Comparison of ENCODE assay signal across 9 cellular contexts in the genomic region with DNA sequence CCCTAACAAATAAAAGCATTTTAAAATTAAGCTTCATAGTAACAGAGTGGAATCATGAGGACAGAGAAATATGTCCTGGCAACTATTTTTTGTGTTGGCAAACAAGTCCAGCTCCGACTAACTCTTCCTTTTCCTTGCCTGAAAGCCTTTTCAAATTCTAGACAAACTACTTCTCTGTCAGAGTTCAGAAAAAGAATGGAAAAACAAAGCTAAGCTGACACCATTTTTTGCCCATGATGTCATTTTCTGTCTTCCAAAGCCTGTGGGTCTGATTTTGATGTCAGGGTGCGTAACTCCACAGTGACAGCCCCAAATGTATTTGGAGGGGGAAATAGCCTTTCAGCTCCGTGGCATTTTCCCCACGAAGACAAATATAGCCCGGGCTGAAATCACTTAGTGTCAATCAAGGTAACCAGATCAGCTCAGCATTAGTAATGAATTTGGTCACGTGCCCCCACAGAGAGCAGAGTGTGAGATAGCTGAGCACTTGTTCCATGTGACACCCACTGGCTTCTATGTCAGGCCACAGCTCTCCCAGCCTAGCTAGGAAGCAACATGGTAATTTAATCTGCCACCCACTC.
DNase-seq lines count a peak whose midpoint lies in the region; ATAC-seq, FAIRE-seq and TF ChIP-seq lines count a peak whose summit lies in the region.
"Had no signal": no experiment of that assay in that cellular context is flagged by ENCODE, and none has a peak within 500 bp of the region (broad histone marks: within the 10 kb centered on the region; RNA-seq: fewer than 3 reads in every experiment).

No MANE protein-coding gene starts in this region.

- intact Hi-C loops in mammary epithelial cell (cut with micrococcal nuclease): no loop called here
- intact Hi-C loops in breast epithelium (cut with DNase I; ENCODE audit: low total_unique reads): loop anchor here (2.0 kb wide), 1 partner anchor 69 kb away; no protein-coding TSS in a partner anchor
- intact Hi-C loops in upper lobe of right lung (cut with DNase I): no loop called here

- H3K36me3 Mint-ChIP-seq in astrocyte (ENCODE audit: low read depth, unreplicated experiment): no peaks in the 10 kb centered on the region

- no TSS peak for BruUV-seq in mammary epithelial cell (replicated peaks; lab: Mats Ljungman, UMichigan)

- no peak for FAIRE-seq in astrocyte (lab: Jason Lieb, UNC)

- no peaks in the 10 kb centered on the region for H4K20me1 ChIP-seq in mammary epithelial cell (ENCODE audit: insufficient read depth, low read length)
- no peaks in the 10 kb centered on the region for H4K20me1 ChIP-seq in astrocyte (ENCODE audit: insufficient read depth, low read length)

- H3K4me3 ChIP-seq in mammary epithelial cell (replicated peaks in 1 of 3; ENCODE audit: insufficient read depth in 1 of 3, low read depth in 2 of 3, low read length in 3 of 3): no peak overlapping the region
- H3K4me3 ChIP-seq in breast epithelium: no peak overlapping the region
- H3K4me3 ChIP-seq in astrocyte (ENCODE audit: insufficient read depth, low read depth, low read length): no peak overlapping the region
- H3K4me3 ChIP-seq in upper lobe of right lung: no peak overlapping the region

- 35% methylated on average over 6 of the region's 6 CpGs for WGBS in mammary epithelial cell (ENCODE audit: low coverage, missing lambda C conversion rate)

- no peaks in the 10 kb centered on the region for H3K9me3 Mint-ChIP-seq in astrocyte (ENCODE audit: unreplicated experiment)

- ATAC-seq in upper lobe of right lung: peak; percentile 55
- ATAC-seq in GM18870 (IDR thresholded peaks at IDR 0.05; ENCODE audit: unreplicated experiment): no peak

- no peaks in the 10 kb centered on the region for H3K27me3 Mint-ChIP-seq in astrocyte (ENCODE audit: low read depth, unreplicated experiment)

- CTCF ChIA-PET in mammary epithelial cell (lab: Charles Lee; ENCODE audit: low non-redundant PET): no interaction called here

- dilution Hi-C loops in mammary epithelial cell (cut with HindIII; ENCODE audit: low sequenced_read_pairs): no loop called here

- in situ Hi-C loops in mammary epithelial cell (cut with MboI; ENCODE audit: low sequenced_read_pairs in 2 of 2): no loop called here

- H2AFZ ChIP-seq in mammary epithelial cell (ENCODE audit: low read depth, low read length) (peak overlapping the region; percentile 6), astrocyte (ENCODE audit: low read depth, low read length) (peak overlapping the region; percentile 24)

- H3K27ac ChIP-seq in mammary epithelial cell (ENCODE audit: insufficient read depth, low read depth, low read length) (no peak overlapping the region), breast epithelium (no peak overlapping the region), astrocyte (ENCODE audit: low read depth, low read length) (peak overlapping the region; percentile 68), upper lobe of right lung (no peak overlapping the region)

- H3K4me3 Mint-ChIP-seq in astrocyte (ENCODE audit: unreplicated experiment): no peak overlapping the region

- no peak for TF ChIP-seq POLR2A in breast epithelium (IDR thresholded peaks at IDR 0.05)

- H3K27me3 ChIP-seq in mammary epithelial cell (ENCODE audit: insufficient read depth, low read length) (no peaks in the 10 kb centered on the region), breast epithelium (no peaks in the 10 kb centered on the region), astrocyte (ENCODE audit: insufficient read depth, low read length) (no peaks in the 10 kb centered on the region), upper lobe of right lung (no peaks in the 10 kb centered on the region)

- H3K9me3 ChIP-seq in mammary epithelial cell (replicated peaks; ENCODE audit: insufficient read depth, low read length): no peaks in the 10 kb centered on the region
- no peaks in the 10 kb centered on the region for H3K9me3 ChIP-seq in breast epithelium
- no peaks in the 10 kb centered on the region for H3K9me3 ChIP-seq in astrocyte (ENCODE audit: insufficient read depth, low read depth, low read length)
- no peaks in the 10 kb centered on the region for H3K9me3 ChIP-seq in upper lobe of right lung

- H3K9ac ChIP-seq in mammary epithelial cell (ENCODE audit: insufficient read depth, low read length) (no peak overlapping the region), astrocyte (ENCODE audit: low read length) (peak overlapping the region; percentile 5)

- H3K79me2 ChIP-seq in mammary epithelial cell (ENCODE audit: insufficient read depth, low read length) (no peaks in the 10 kb centered on the region), astrocyte (ENCODE audit: insufficient read depth, low read length) (no peaks in the 10 kb centered on the region)

- H3K4me2 ChIP-seq in mammary epithelial cell (ENCODE audit: insufficient read depth, low read depth, low read length) (no peak overlapping the region), astrocyte (ENCODE audit: low read length) (peak overlapping the region; percentile 44)

- DNase-seq in mammary epithelial cell: no peak
- DNase-seq in breast epithelium (ENCODE audit: low spot score in 2 of 2): no peak
- peak; percentile 60 for DNase-seq in astrocyte (ENCODE audit: low read depth)
- DNase-seq in kidney glomerular epithelial cell (lab: John Stamatoyannopoulos, UW): peak; percentile 23
- DNase-seq in upper lobe of right lung: no peak
- DNase-seq in COR-L47 (lab: John Stamatoyannopoulos, UW): no peak
- DNase-seq in LoVo (ENCODE audit: low spot score): no peak
- DNase-seq: activated gamma-delta T cell treated with Interleukin-2 at 50 U/mL for 16 hours had no signal

- peak overlapping the region; percentile 93 for H3K27ac Mint-ChIP-seq in astrocyte (ENCODE audit: unreplicated experiment)

- no peak for TF ChIP-seq CTCF in mammary epithelial cell (conservative IDR thresholded peaks at IDR 0.05 in 1 of 2, IDR thresholded peaks at IDR 0.05 in 1 of 2; ENCODE audit: extremely low read depth in 1 of 2, insufficient read depth in 1 of 2, low read depth in 1 of 2, low read length in 2 of 2)
- TF ChIP-seq CTCF in breast epithelium (IDR thresholded peaks at IDR 0.05): no peak
- TF ChIP-seq CTCF in astrocyte (IDR thresholded peaks at IDR 0.05; ENCODE audit: insufficient read depth, low read depth, low read length): no peak
- no peak for TF ChIP-seq CTCF in upper lobe of right lung (IDR thresholded peaks at IDR 0.05)

- H3K36me3 ChIP-seq in mammary epithelial cell (ENCODE audit: insufficient read depth, low read length): no peaks in the 10 kb centered on the region
- H3K36me3 ChIP-seq in breast epithelium: no peaks in the 10 kb centered on the region
- H3K36me3 ChIP-seq in astrocyte (ENCODE audit: insufficient read depth, low read length): no peaks in the 10 kb centered on the region
- H3K36me3 ChIP-seq in upper lobe of right lung: no peaks in the 10 kb centered on the region

- peaks cover 27% of the 10 kb centered on the region for H3K4me1 ChIP-seq in mammary epithelial cell (ENCODE audit: insufficient read depth, low read length)
- no peaks in the 10 kb centered on the region for H3K4me1 ChIP-seq in breast epithelium
- H3K4me1 ChIP-seq in astrocyte (ENCODE audit: insufficient read depth, low read length): peaks cover 35% of the 10 kb centered on the region
- peaks cover 4% of the 10 kb centered on the region for H3K4me1 ChIP-seq in upper lobe of right lung

- peaks cover 46% of the 10 kb centered on the region for H3K4me1 Mint-ChIP-seq in astrocyte (ENCODE audit: low read depth, unreplicated experiment)

Comparison
In these comparisons a context has a peak if more than half of its experiments do, and no peak if none do; other contexts are left out.
1. DNase-seq: peak in astrocyte (single experiment) and kidney glomerular epithelial cell (single experiment); none in mammary epithelial cell (single experiment), breast epithelium (0 of 2), upper lobe of right lung (single experiment), COR-L47 (single experiment) and LoVo (single experiment).